8 cellular contexts compared by ENCODE assay signal in genomic region chr10:42753126-42753506, GRCh38. TPM values are rescaled to one million over a fixed set of nuclear protein-coding genes. Genes with fewer than 3 reads are reported as not detected.
DNase-seq lines count a peak whose midpoint lies in the region; ATAC-seq and TF ChIP-seq lines count a peak whose summit lies in the region.

No MANE protein-coding gene starts in this region.

- H3K27ac Mint-ChIP-seq in activated naive CD4-positive, alpha-beta T cell treated with anti-CD3 and anti-CD28 coated beads, Interleukin-2, amount 50 U/mL, for 24 hours, result no peak overlapping the region

- WGBS in ovary, 3 donors, result 0 to 1% (median 1%) methylated on average over 24 to 28 of the region's 28 CpGs
- WGBS in suprapubic skin, result 0% methylated on average over 14 of the region's 28 CpGs

- H3K27ac ChIP-seq in SJCRH30 (no peak overlapping the region), ovary (no peak overlapping the region), suprapubic skin (no peak overlapping the region)

- TF ChIP-seq EP300 in ovary (IDR thresholded peaks at IDR 0.05) (no peak), suprapubic skin (IDR thresholded peaks at IDR 0.05) (no peak)

- H3K9me3 ChIP-seq in SJCRH30 (replicated peaks) (no peaks in the 10 kb centered on the region), ovary (no peaks in the 10 kb centered on the region), suprapubic skin (no peaks in the 10 kb centered on the region)

- H3K27me3 ChIP-seq in SJCRH30 (no peaks in the 10 kb centered on the region), ovary (no peaks in the 10 kb centered on the region), suprapubic skin (peaks cover 26% of the 10 kb centered on the region)

- peak overlapping the region; percentile 80 for H3K4me3 Mint-ChIP-seq in activated naive CD4-positive, alpha-beta T cell treated with anti-CD3 and anti-CD28 coated beads, Interleukin-2, amount 50 U/mL, for 24 hours

- H3K4me1 ChIP-seq in SJCRH30 (no peaks in the 10 kb centered on the region), ovary (ENCODE audit: insufficient read depth) (peaks cover 8% of the 10 kb centered on the region), suprapubic skin (peaks cover 39% of the 10 kb centered on the region)

- H3K9me3 Mint-ChIP-seq in activated naive CD4-positive, alpha-beta T cell treated with anti-CD3 and anti-CD28 coated beads, Interleukin-2, amount 50 U/mL, for 24 hours, result no peaks in the 10 kb centered on the region

- peaks cover 42% of the 10 kb centered on the region for H3K27me3 Mint-ChIP-seq in activated naive CD4-positive, alpha-beta T cell treated with anti-CD3 and anti-CD28 coated beads, Interleukin-2, amount 50 U/mL, for 24 hours

- peaks cover 8% of the 10 kb centered on the region for H3K4me1 Mint-ChIP-seq in activated naive CD4-positive, alpha-beta T cell treated with anti-CD3 and anti-CD28 coated beads, Interleukin-2, amount 50 U/mL, for 24 hours

- no peak for TF ChIP-seq POLR2A in ovary (IDR thresholded peaks at IDR 0.05)
- no peak for TF ChIP-seq POLR2A in suprapubic skin (IDR thresholded peaks at IDR 0.05)

- intact Hi-C loops in Right ventricle myocardium inferior (cut with DNase I) (loop anchor here (1.0 kb wide), 2 partner anchors 29 to 352 kb away; partner anchors contain the start of gene BMS1), ovary (cut with DNase I) (loop anchor here in 2 of 4 donors (5.0 to 10.0 kb wide), 2 partner anchors 352 to 354 kb away; no protein-coding TSS in a partner anchor)

- H3K36me3 ChIP-seq in SJCRH30 (no peaks in the 10 kb centered on the region), ovary (no peaks in the 10 kb centered on the region), suprapubic skin (no peaks in the 10 kb centered on the region)

- no peaks in the 10 kb centered on the region for H3K36me3 Mint-ChIP-seq in activated naive CD4-positive, alpha-beta T cell treated with anti-CD3 and anti-CD28 coated beads, Interleukin-2, amount 50 U/mL, for 24 hours

- DNase-seq in DMS 273 (lab: John Stamatoyannopoulos, UW; ENCODE audit: unreplicated experiment), result peak; percentile 88
- DNase-seq in SJCRH30, result peak; percentile 13 to 45
- DNase-seq in Right ventricle myocardium inferior (ENCODE audit: missing footprints), result peak; percentile 84
- peak; percentile 61 to 86 (median 63) for DNase-seq in ovary
- peak in 1 of 2 donors; percentile 82 for DNase-seq in suprapubic skin (ENCODE audit: low spot score in 2 of 2)
- DNase-seq in NCI-H2029 (lab: John Stamatoyannopoulos, UW), result no peak

- TF ChIP-seq CTCF in ovary (IDR thresholded peaks at IDR 0.05), result peak; percentile 25 to 78 (median 36)
- TF ChIP-seq CTCF in suprapubic skin (IDR thresholded peaks at IDR 0.05), result peak; percentile 61 to 89

- ATAC-seq in HG02759 (IDR thresholded peaks at IDR 0.05; ENCODE audit: unreplicated experiment) (peak; percentile 74), Right ventricle myocardium inferior (peak; percentile 90)

- H3K4me3 ChIP-seq in SJCRH30, result peak overlapping the region; percentile 61
- peak overlapping the region; percentile 54 for H3K4me3 ChIP-seq in ovary
- peak overlapping the region; percentile 59 for H3K4me3 ChIP-seq in suprapubic skin

RNA-seq across cellular contexts. Expression of gene BMS1, which starts 29.5 kb away (rescaled TPM):
- total RNA-seq in SJCRH30 (2014; rRNA removed; shearing (Covaris generic)), result 17.9 and 18.9 TPM in 2 replicates
- total RNA-seq in Right ventricle myocardium inferior (15.0 TPM), ovary (10 to 100 TPM; 10.0 to 16.0 (median 14.1) TPM), suprapubic skin (10 to 100 TPM; 15.8 to 20.4 (median 17.4) TPM)
- 10 to 100 TPM in 1 of 2 donors, 1 to 10 TPM in 1; 8.4 to 13.3 TPM for polyA plus RNA-seq in ovary
